Comparison of ENCODE assay signal across 27 cellular contexts in genomic region chr7:38427279-38427955, GRCh38.
A peak's percentile ranks its signal among the peaks of the same experiment; 100 is the strongest.
DNase-seq lines count a peak whose midpoint lies in the region; ATAC-seq and TF ChIP-seq lines count a peak whose summit lies in the region.
"Had no signal": no experiment of that assay in that cellular context is flagged by ENCODE, and none has a peak within 500 bp of the region (broad histone marks: within the 10 kb centered on the region; RNA-seq: fewer than 3 reads in every experiment).

No MANE protein-coding gene starts in this region.

- H3K36me3 ChIP-seq in trophoblast cell (ENCODE audit: control insufficient read depth in 1 of 2, insufficient read depth in 2 of 2, low read length in 2 of 2) = no peaks in the 10 kb centered on the region
- H3K36me3 ChIP-seq: esophagus squamous epithelium, heart left ventricle had no signal

- H3K79me1 ChIP-seq in trophoblast cell (ENCODE audit: low read length) (no peaks in the 10 kb centered on the region), H9 (ENCODE audit: insufficient read depth, low read depth, low read length, poor library complexity, severe bottlenecking) (no peaks in the 10 kb centered on the region)

- no peak overlapping the region for H3K56ac ChIP-seq in H9 (ENCODE audit: insufficient read length, low read depth, low read length)

- in situ Hi-C loops in GM13976 (cut with MboI; ENCODE audit: low sequenced_read_pairs, unreplicated experiment) = no loop called here

- no peak overlapping the region for H2AFZ ChIP-seq in trophoblast cell (ENCODE audit: insufficient read depth, low read length, poor library complexity)
- no peak overlapping the region for H2AFZ ChIP-seq in H9 (ENCODE audit: low read length)
- H2AFZ ChIP-seq: PC-9 had no signal

- no peak overlapping the region for H3T11ph ChIP-seq in H9 (ENCODE audit: low read length)

- H3K4me3 ChIP-seq in trophoblast cell (ENCODE audit: low read depth, low read length) = no peak overlapping the region
- H3K4me3 ChIP-seq: A549, dorsolateral prefrontal cortex, esophagus squamous epithelium, heart left ventricle, PC-9 had no signal

- no peak overlapping the region for H3K4me3 Mint-ChIP-seq in activated naive CD4-positive, alpha-beta T cell treated with anti-CD3 and anti-CD28 coated beads, Interleukin-2, amount 10 ng/mL, durations not matched to agents 7 days and 5 days
- H3K4me3 Mint-ChIP-seq in activated naive CD8-positive, alpha-beta T cell treated with anti-CD3 and anti-CD28 coated beads for 36 hours = no peak overlapping the region
- H3K4me3 Mint-ChIP-seq in H9 = no peak overlapping the region
- H3K4me3 Mint-ChIP-seq: nephron progenitor cell had no signal

- H3K4ac ChIP-seq in trophoblast cell (ENCODE audit: low read depth, low read length) = no peak overlapping the region
- H3K4ac ChIP-seq in H9 (ENCODE audit: low read depth, low read length) = no peak overlapping the region

- DNase-seq in activated naive CD4-positive, alpha-beta T cell treated with anti-CD3 and anti-CD28 coated beads, Interleukin-2, amount 10 ng/mL, durations not matched to agents 7 days and 5 days = no peak
- no peak for DNase-seq in activated naive CD4-positive, alpha-beta T cell treated with anti-CD3 and anti-CD28 coated beads, Interleukin-2, amount 50 U/mL, for 16 hours
- no peak for DNase-seq in activated naive CD8-positive, alpha-beta T cell treated with anti-CD3 and anti-CD28 coated beads for 36 hours
- DNase-seq in trophoblast cell = no peak
- no peak for DNase-seq in GM13976 (ENCODE audit: low spot score)
- no peak for DNase-seq in DMS 273 treated with DMSO at 0.1 percent for 48 hours (lab: John Stamatoyannopoulos, UW)
- no peak for DNase-seq in H9
- DNase-seq: activated CD4-positive, CD25-positive, alpha-beta regulatory T cell treated with anti-CD3 and anti-CD28 coated beads, Interleukin-2, amount 50 U/mL, for 72 hours; activated CD8-positive, alpha-beta memory T cell treated with anti-CD3 and anti-CD28 coated beads for 24 hours; activated gamma-delta T cell; esophagus squamous epithelium; foreskin keratinocyte; HCEC 1CT; islet precursor cell; midbrain; NCI-H146; NCI-H226; NCI-H526 treated with DMSO at 0.1 percent for 48 hours; nephron progenitor cell; NK-92 treated with Interleukin-12 subunit alpha and Interleukin-12 subunit beta, amount 100 ng/mL, for 24 hours; PC-9; SK-N-SH; stimulated activated CD4-positive, alpha-beta T cell treated with anti-CD3 and anti-CD28 coated beads, Interleukin-4, amount 100 ng/mL, for 24 hours had no signal

- no peaks in the 10 kb centered on the region for H3K23me2 ChIP-seq in H9 (ENCODE audit: insufficient read length, low read depth, low read length, poor library complexity, severe bottlenecking)

- no peak overlapping the region for H3K18ac ChIP-seq in trophoblast cell (ENCODE audit: low read length)
- H3K18ac ChIP-seq in H9 (ENCODE audit: insufficient read length, low read depth, low read length) = no peak overlapping the region

- H3K9me3 ChIP-seq in trophoblast cell (ENCODE audit: insufficient read depth, low read depth, low read length) (no peaks in the 10 kb centered on the region), H9 (ENCODE audit: control insufficient read depth, low read depth, low read length) (no peaks in the 10 kb centered on the region)
- H3K9me3 ChIP-seq: A549, esophagus squamous epithelium, heart left ventricle, SK-N-SH had no signal

- H3K9me3 Mint-ChIP-seq in activated naive CD4-positive, alpha-beta T cell treated with anti-CD3 and anti-CD28 coated beads, Interleukin-2, amount 10 ng/mL, durations not matched to agents 7 days and 5 days = peaks cover 7% of the 10 kb centered on the region
- peaks cover 16% of the 10 kb centered on the region for H3K9me3 Mint-ChIP-seq in activated naive CD8-positive, alpha-beta T cell treated with anti-CD3 and anti-CD28 coated beads for 36 hours
- H3K9me3 Mint-ChIP-seq in H9 = no peaks in the 10 kb centered on the region
- H3K9me3 Mint-ChIP-seq: nephron progenitor cell had no signal

- H4K12ac ChIP-seq in trophoblast cell (ENCODE audit: low read depth, low read length) = no peak overlapping the region

- H2BK20ac ChIP-seq in H9 (ENCODE audit: low read depth, low read length, poor library complexity, severe bottlenecking) = no peak overlapping the region

- no peak overlapping the region for H2BK120ac ChIP-seq in trophoblast cell (ENCODE audit: insufficient read depth, low read length, poor library complexity)
- no peak overlapping the region for H2BK120ac ChIP-seq in H9 (ENCODE audit: low read depth, low read length, poor library complexity, severe bottlenecking)

- H2BK5ac ChIP-seq in trophoblast cell (ENCODE audit: low read depth, low read length, poor library complexity) (no peak overlapping the region), H9 (ENCODE audit: insufficient read length, low read length) (no peak overlapping the region)

- H3K14ac ChIP-seq in trophoblast cell (ENCODE audit: low read length) = no peak overlapping the region
- no peak overlapping the region for H3K14ac ChIP-seq in H9 (ENCODE audit: insufficient read depth, low read length)

- TF ChIP-seq CTCF in GM13976 (IDR thresholded peaks at IDR 0.05; ENCODE audit: borderline replicate concordance, control extremely low read depth, extremely low read depth, insufficient read depth, missing control alignments) (no peak), H9 (conservative IDR thresholded peaks at IDR 0.05) (no peak)

- no peak overlapping the region for H4K5ac ChIP-seq in H9 (ENCODE audit: insufficient read length, low read depth, low read length)

- peaks cover 3% of the 10 kb centered on the region for H3K36me3 Mint-ChIP-seq in activated naive CD4-positive, alpha-beta T cell treated with anti-CD3 and anti-CD28 coated beads, Interleukin-2, amount 10 ng/mL, durations not matched to agents 7 days and 5 days
- H3K36me3 Mint-ChIP-seq in activated naive CD8-positive, alpha-beta T cell treated with anti-CD3 and anti-CD28 coated beads for 36 hours = peaks cover 3% of the 10 kb centered on the region
- peaks cover 0 to 2% (median 0%) of the 10 kb centered on the region in 3 experiments; a peak in 2 of 7 replicates for H3K36me3 Mint-ChIP-seq in H9 (ENCODE audit: insufficient read depth in 1 of 3, low read depth in 3 of 3)

- H3K4me1 ChIP-seq in trophoblast cell (ENCODE audit: control insufficient read depth in 1 of 2, insufficient read depth in 2 of 2, low read length in 2 of 2) (no peaks in the 10 kb centered on the region), H9 (ENCODE audit: insufficient read depth, low read length) (no peaks in the 10 kb centered on the region)
- H3K4me1 ChIP-seq: A549, esophagus squamous epithelium, foreskin keratinocyte had no signal

- peak overlapping the region; percentile 31 for H3K27ac Mint-ChIP-seq in activated naive CD4-positive, alpha-beta T cell treated with anti-CD3 and anti-CD28 coated beads, Interleukin-2, amount 10 ng/mL, durations not matched to agents 7 days and 5 days
- peak overlapping the region; percentile 44 for H3K27ac Mint-ChIP-seq in activated naive CD8-positive, alpha-beta T cell treated with anti-CD3 and anti-CD28 coated beads for 36 hours
- H3K27ac Mint-ChIP-seq in H9 = no peak overlapping the region
- H3K27ac Mint-ChIP-seq: nephron progenitor cell had no signal

- H2AK5ac ChIP-seq in trophoblast cell (ENCODE audit: low read length) (no peak overlapping the region), H9 (ENCODE audit: insufficient read length, low read length) (no peak overlapping the region)

- H4K8ac ChIP-seq in trophoblast cell (ENCODE audit: low read depth, low read length) = no peak overlapping the region
- H4K8ac ChIP-seq in H9 (replicated peaks; ENCODE audit: insufficient read length, low read depth, low read length) = no peak overlapping the region

- H3K4me1 Mint-ChIP-seq in activated naive CD4-positive, alpha-beta T cell treated with anti-CD3 and anti-CD28 coated beads, Interleukin-2, amount 10 ng/mL, durations not matched to agents 7 days and 5 days = peaks cover 48% of the 10 kb centered on the region
- H3K4me1 Mint-ChIP-seq in activated naive CD8-positive, alpha-beta T cell treated with anti-CD3 and anti-CD28 coated beads for 36 hours = peaks cover 32% of the 10 kb centered on the region
- H3K4me1 Mint-ChIP-seq in H9 = no peaks in the 10 kb centered on the region
- H3K4me1 Mint-ChIP-seq: nephron progenitor cell had no signal

- no CpG with 5 or more reads among the region's 4 CpGs for WGBS in trophoblast cell (ENCODE audit: extremely low coverage, insufficient coverage, insufficient read length)
- no CpG with 5 or more reads among the region's 4 CpGs for WGBS in H9 (ENCODE audit: extremely low coverage, insufficient read length, low lambda C conversion rate)

- H2BK12ac ChIP-seq in trophoblast cell (ENCODE audit: low read length) = no peak overlapping the region
- H2BK12ac ChIP-seq in H9 (ENCODE audit: insufficient read length, low read depth, low read length) = no peak overlapping the region

- H3K27me3 ChIP-seq in trophoblast cell (ENCODE audit: insufficient read depth, low read length) = no peaks in the 10 kb centered on the region
- no peaks in the 10 kb centered on the region for H3K27me3 ChIP-seq in H9 (ENCODE audit: insufficient read depth, low read length)
- H3K27me3 ChIP-seq: dorsolateral prefrontal cortex, esophagus squamous epithelium, foreskin keratinocyte, heart left ventricle had no signal

- H3K4me2 ChIP-seq in trophoblast cell (ENCODE audit: low read length) (no peak overlapping the region), H9 (ENCODE audit: insufficient read depth, insufficient read length, low read length) (no peak overlapping the region)
- H3K4me2 ChIP-seq: A549, PC-9, SK-N-SH had no signal

- ATAC-seq in GM18858 (IDR thresholded peaks at IDR 0.05; ENCODE audit: unreplicated experiment) = peak; percentile 50
- ATAC-seq: A549, foreskin keratinocyte had no signal

- CTCF ChIA-PET in activated naive CD4-positive, alpha-beta T cell treated with anti-CD3 and anti-CD28 coated beads, Interleukin-2, amount 10 ng/mL, durations not matched to agents 7 days and 5 days (lab: Charles Lee) = no interaction called here

- H3K23ac ChIP-seq in trophoblast cell (ENCODE audit: low read length) = peak overlapping the region; percentile 59
- no peak overlapping the region for H3K23ac ChIP-seq in H9 (ENCODE audit: insufficient read length, low read depth, low read length)

- no peak overlapping the region for H2BK15ac ChIP-seq in H9 (ENCODE audit: low read depth, low read length)

- no peaks in the 10 kb centered on the region for H4K20me1 ChIP-seq in H9 (ENCODE audit: control insufficient read depth, insufficient read depth, insufficient read length)

- H3K9ac ChIP-seq in trophoblast cell (ENCODE audit: low read length) = no peak overlapping the region
- H3K9ac ChIP-seq in H9 (ENCODE audit: extremely low read depth, insufficient read length, low read length) = no peak overlapping the region
- H3K9ac ChIP-seq: SK-N-SH had no signal

- no peaks in the 10 kb centered on the region for H3K79me2 ChIP-seq in trophoblast cell (ENCODE audit: control insufficient read depth, insufficient read depth, low read length, poor library complexity)
- H3K79me2 ChIP-seq in H9 (ENCODE audit: insufficient read depth, low read length) = no peaks in the 10 kb centered on the region

- H3K27me3 Mint-ChIP-seq in activated naive CD4-positive, alpha-beta T cell treated with anti-CD3 and anti-CD28 coated beads, Interleukin-2, amount 10 ng/mL, durations not matched to agents 7 days and 5 days = no peaks in the 10 kb centered on the region
- H3K27me3 Mint-ChIP-seq in activated naive CD8-positive, alpha-beta T cell treated with anti-CD3 and anti-CD28 coated beads for 36 hours = no peaks in the 10 kb centered on the region
- H3K27me3 Mint-ChIP-seq in H9 (ENCODE audit: low read depth) = no peaks in the 10 kb centered on the region; the same call in 1 of the 2 replicates

- no peak overlapping the region for H4K91ac ChIP-seq in trophoblast cell (ENCODE audit: low read depth, low read length)
- H4K91ac ChIP-seq in H9 (ENCODE audit: insufficient read length, low read depth, low read length) = no peak overlapping the region

- H3K27ac ChIP-seq in trophoblast cell (ENCODE audit: low read depth, low read length) = no peak overlapping the region
- H3K27ac ChIP-seq in H9 (ENCODE audit: insufficient read length, low read depth, low read length) = no peak overlapping the region
- H3K27ac ChIP-seq: A549, esophagus squamous epithelium, foreskin keratinocyte, heart left ventricle, PC-9 had no signal

Comparison
In these comparisons a context has a peak if more than half of its experiments do, and no peak if none do; other contexts are left out.
1. H3K27ac Mint-ChIP-seq: peak in activated naive CD4-positive, alpha-beta T cell treated with anti-CD3 and anti-CD28 coated beads, Interleukin-2, amount 10 ng/mL, durations not matched to agents 7 days and 5 days (single experiment) and activated naive CD8-positive, alpha-beta T cell treated with anti-CD3 and anti-CD28 coated beads for 36 hours (single experiment); none in H9 (0 of 3).